ENCODE assay signal across 11 cellular contexts in genomic region chrX:143788265-143788664, GRCh38.
DNase-seq lines count a peak whose midpoint lies in the region; ATAC-seq and TF ChIP-seq lines count a peak whose summit lies in the region.
"Had no signal": no experiment of that assay in that cellular context is flagged by ENCODE, and none has a peak within 500 bp of the region (broad histone marks: within the 10 kb centered on the region; RNA-seq: fewer than 3 reads in every experiment).

No MANE protein-coding gene starts in this region.

- POLR2A ChIA-PET in PC-3 (lab: Charles Lee; ENCODE audit: unreplicated experiment), result no interaction called here

- H4K20me1 ChIP-seq in PC-3 (ENCODE audit: low read length), result no peaks in the 10 kb centered on the region

- intact Hi-C loops in PC-3 (cut with micrococcal nuclease) (loop anchor here (5.0 kb wide), 1 partner anchor 1404 kb away; no protein-coding TSS in a partner anchor), CD14-positive monocyte (cut with micrococcal nuclease) (no loop called here)

- no peaks in the 10 kb centered on the region for H3K9me2 ChIP-seq in PC-3 (replicated peaks; ENCODE audit: low read length)

- CTCF ChIA-PET in PC-3 (lab: Charles Lee), result interaction anchor here (0.6 to 0.7 kb wide), 3 partner anchors 25 to 1061 kb away, joined by 3 to 8 read pairs (median 5); no protein-coding TSS in a partner anchor

- no peaks in the 10 kb centered on the region for H3K79me2 ChIP-seq in PC-3 (ENCODE audit: low read length)

- H3K27ac Mint-ChIP-seq in CD14-positive monocyte, result no peak overlapping the region
- H3K27ac Mint-ChIP-seq: naive B cell had no signal

- no peaks in the 10 kb centered on the region for H3K36me3 Mint-ChIP-seq in CD14-positive monocyte
- H3K36me3 Mint-ChIP-seq: naive B cell had no signal

- peak overlapping the region; percentile 26; the same call in 1 of the 2 replicates for H2AFZ ChIP-seq in PC-3 (ENCODE audit: low read length)

- H3K9me3 Mint-ChIP-seq in CD14-positive monocyte, result peaks cover 0 to 7% (median 0%) of the 10 kb centered on the region in 7 donors

- no peak overlapping the region for H3K4me3 Mint-ChIP-seq in CD14-positive monocyte
- H3K4me3 Mint-ChIP-seq: naive B cell had no signal

- H3K27me3 Mint-ChIP-seq in CD14-positive monocyte (ENCODE audit: low read depth in 3 of 3), result no peaks in the 10 kb centered on the region
- H3K27me3 Mint-ChIP-seq: naive B cell had no signal

- no peak for ATAC-seq in PC-3
- ATAC-seq in GM21786 (IDR thresholded peaks at IDR 0.05; ENCODE audit: unreplicated experiment), result no peak
- no peak for ATAC-seq in HG03045 (IDR thresholded peaks at IDR 0.05; ENCODE audit: unreplicated experiment)

- no peaks in the 10 kb centered on the region for H3K9me3 ChIP-seq in PC-3 (ENCODE audit: low read length)
- H3K9me3 ChIP-seq: HAP-1 had no signal

- no TSS peak for BruUV-seq in PC-3 (replicated peaks; lab: Mats Ljungman, UMichigan)

- H3K4me1 ChIP-seq in PC-3 (ENCODE audit: insufficient read depth, low read length), result no peaks in the 10 kb centered on the region
- H3K4me1 ChIP-seq: HAP-1 had no signal

- H3K27me3 ChIP-seq in PC-3 (ENCODE audit: low read length), result no peaks in the 10 kb centered on the region

- no peak overlapping the region for H3K9ac ChIP-seq in PC-3 (ENCODE audit: low read length)

- DNase-seq in AG09319 (ENCODE audit: extremely low read depth, low read depth), result no peak
- no peak for DNase-seq in HFF-Myc (ENCODE audit: extremely low read depth, low read depth)
- peak; percentile 63 for DNase-seq in PC-3
- peak; percentile 13 for DNase-seq in fibroblast of villous mesenchyme (ENCODE audit: low read depth)
- no peak for DNase-seq in effector CD8-positive, alpha-beta T cell (lab: John Stamatoyannopoulos, UW)
- no peak for DNase-seq in CD14-positive monocyte (ENCODE audit: low spot score)
- DNase-seq: naive B cell, NCI-H187 treated with DMSO at 0.1 percent for 48 hours had no signal

- H3K4me1 Mint-ChIP-seq in CD14-positive monocyte, result no peaks in the 10 kb centered on the region
- H3K4me1 Mint-ChIP-seq: naive B cell had no signal

- H3K4me2 ChIP-seq in PC-3 (ENCODE audit: low read length), result no peak overlapping the region

- H3F3A ChIP-seq in PC-3 (ENCODE audit: low read length, unreplicated experiment), result no peaks in the 10 kb centered on the region

- H3K27ac ChIP-seq in PC-3 (ENCODE audit: low read length), result no peak overlapping the region

- H3K4me3 ChIP-seq in HFF-Myc (replicated peaks; ENCODE audit: low read depth, low read length) (no peak overlapping the region), PC-3 (ENCODE audit: low read length) (no peak overlapping the region), fibroblast of villous mesenchyme (ENCODE audit: low read depth, low read length) (no peak overlapping the region)
- H3K4me3 ChIP-seq: HAP-1 had no signal

- TF ChIP-seq CTCF in AG09319 (IDR thresholded peaks at IDR 0.05; ENCODE audit: low read depth, low read length), result peak; percentile 44
- TF ChIP-seq CTCF in HFF-Myc (IDR thresholded peaks at IDR 0.05; ENCODE audit: low read depth, low read length, missing control alignments), result peak; percentile 9
- TF ChIP-seq CTCF in PC-3 (conservative IDR thresholded peaks at IDR 0.05; ENCODE audit: low read depth, low read length), result peak; percentile 68
- peak; percentile 37 for TF ChIP-seq CTCF in fibroblast of villous mesenchyme (IDR thresholded peaks at IDR 0.05; ENCODE audit: insufficient read depth, low read depth, low read length)
- no peak for TF ChIP-seq CTCF in CD14-positive monocyte (IDR thresholded peaks at IDR 0.05)

- H3K36me3 ChIP-seq in PC-3 (ENCODE audit: low read depth, low read length), result no peaks in the 10 kb centered on the region
- H3K36me3 ChIP-seq: HAP-1 had no signal

Comparison
In these comparisons a context has a peak if more than half of its experiments do, and no peak if none do; other contexts are left out.
1. DNase-seq: peak in PC-3 (single experiment) and fibroblast of villous mesenchyme (single experiment); none in AG09319 (single experiment), HFF-Myc (single experiment), effector CD8-positive, alpha-beta T cell (single experiment) and CD14-positive monocyte (single experiment).